ENCODE assay signal across 26 cellular contexts in genomic region chr3:110774496-110775265, GRCh38.
DNase-seq lines count a peak whose midpoint lies in the region; FAIRE-seq and TF ChIP-seq lines count a peak whose summit lies in the region.
"Had no signal": no experiment of that assay in that cellular context is flagged by ENCODE, and none has a peak within 500 bp of the region (broad histone marks: within the 10 kb centered on the region; RNA-seq: fewer than 3 reads in every experiment).

No MANE protein-coding gene starts in this region.

- no peaks in the 10 kb centered on the region for H4K20me1 ChIP-seq in endothelial cell of umbilical vein (replicated peaks; ENCODE audit: control insufficient read depth, extremely low read depth, insufficient read depth, low read length)

- TF ChIP-seq POLR2A in endothelial cell of umbilical vein (IDR thresholded peaks at IDR 0.05; ENCODE audit: low read depth, low read length): no peak
- no peak for TF ChIP-seq POLR2A in vagina (IDR thresholded peaks at IDR 0.05)

- H3K4me3 ChIP-seq in endothelial cell of umbilical vein (replicated peaks in 1 of 3; ENCODE audit: insufficient read depth in 1 of 3, low read depth in 1 of 3, low read length in 3 of 3) (no peak overlapping the region), vagina (no peak overlapping the region)
- H3K4me3 ChIP-seq: suprapubic skin had no signal

- DNase-seq in EL (peak; percentile 25), NCI-H526 treated with DMSO at 0.1 percent for 48 hours (lab: John Stamatoyannopoulos, UW) (peak; percentile 10), endothelial cell of umbilical vein (ENCODE audit: low read depth, low spot score) (peak; percentile 7), non-pigmented ciliary epithelial cell (ENCODE audit: low read depth) (peak; percentile 62), GM19239 (ENCODE audit: insufficient read length, low spot score) (no peak), vagina (ENCODE audit: extremely low spot score in 2 of 2) (no peak), RWPE1 (ENCODE audit: low spot score) (no peak), NCI-H2171 (lab: John Stamatoyannopoulos, UW) (no peak)
- DNase-seq: activated CD4-positive, alpha-beta T cell treated with anti-CD3 and anti-CD28 coated beads for 4 hours; activated CD8-positive, alpha-beta memory T cell treated with anti-CD3 and anti-CD28 coated beads for 24 hours; activated naive CD4-positive, alpha-beta T cell treated with Interleukin-2 at 50 U/mL for 16 hours; activated T-cell treated with anti-CD3 and anti-CD28 coated beads, Interleukin-2, amount 50 U/mL, for 48 hours; amniotic stem cell; left colon; NCI-H187; NCI-H774; retina; SK-N-SH; stimulated activated CD4-positive, alpha-beta T cell treated with anti-CD3 and anti-CD28 coated beads, Interleukin-12 subunit alpha, Interleukin-12 subunit beta, amount 100 ng/mL, for 4 hours; stimulated activated CD4-positive, alpha-beta T cell treated with anti-CD3 and anti-CD28 coated beads, Interleukin-4, amount 100 ng/mL, for 24 hours; stimulated activated naive B cell treated with anti-CD40 and anti-IgM and Interleukin-4, amounts not matched to agents 10 μg/mL and 1 μg/mL and 100 μg/mL, for 72 hours; T-helper 2 cell had no signal

- H3K9me1 ChIP-seq in endothelial cell of umbilical vein (replicated peaks; ENCODE audit: control insufficient read depth, extremely low read depth, insufficient read depth, low read length): no peaks in the 10 kb centered on the region

- H3K27ac ChIP-seq in endothelial cell of umbilical vein (ENCODE audit: insufficient read depth, low read depth, low read length): no peak overlapping the region
- H3K27ac ChIP-seq in vagina: no peak overlapping the region
- no peak overlapping the region for H3K27ac ChIP-seq in RWPE1
- H3K27ac ChIP-seq: C4-2B, suprapubic skin had no signal

- H3K79me2 ChIP-seq in endothelial cell of umbilical vein (ENCODE audit: control insufficient read depth, insufficient read depth, low read length): no peaks in the 10 kb centered on the region

- H3K36me3 ChIP-seq in endothelial cell of umbilical vein (ENCODE audit: control insufficient read depth in 2 of 2, extremely low read depth in 1 of 2, insufficient read depth in 2 of 2, low read length in 2 of 2) (no peaks in the 10 kb centered on the region), vagina (no peaks in the 10 kb centered on the region)
- H3K36me3 ChIP-seq: suprapubic skin had no signal

- dilution Hi-C loops in endothelial cell of umbilical vein (cut with MboI; ENCODE audit: extremely low pct_ligation_motif_present, low sequenced_read_pairs): no loop called here

- intact Hi-C loops in endothelial cell of umbilical vein (cut with micrococcal nuclease) (no loop called here), vagina (cut with DNase I) (no loop called here)

- no peaks in the 10 kb centered on the region for H3K9me3 ChIP-seq in endothelial cell of umbilical vein (replicated peaks; ENCODE audit: control insufficient read depth, insufficient read depth, low read length)
- no peaks in the 10 kb centered on the region for H3K9me3 ChIP-seq in vagina
- H3K9me3 ChIP-seq: SK-N-SH, suprapubic skin had no signal

- CTCF ChIA-PET in endothelial cell of umbilical vein (lab: Charles Lee) (no interaction called here), RWPE1 (lab: Yijun Ruan, JAX) (interaction anchor here (0.6 kb wide), 1 partner anchor 202 kb away, joined by 5 read pairs; no protein-coding TSS in a partner anchor)

- H3K27me3 ChIP-seq in endothelial cell of umbilical vein (ENCODE audit: control insufficient read depth in 2 of 2, insufficient read depth in 2 of 2, low read length in 2 of 2) (no peaks in the 10 kb centered on the region), vagina (no peaks in the 10 kb centered on the region)
- H3K27me3 ChIP-seq: suprapubic skin had no signal

- TF ChIP-seq CTCF in endothelial cell of umbilical vein (IDR thresholded peaks at IDR 0.05; ENCODE audit: extremely low read depth in 1 of 2, insufficient read depth in 1 of 2, low read depth in 1 of 2, low read length in 2 of 2) (no peak), vagina (IDR thresholded peaks at IDR 0.05) (no peak), RWPE1 (conservative IDR thresholded peaks at IDR 0.05; ENCODE audit: low read depth) (no peak)

- FAIRE-seq in endothelial cell of umbilical vein (lab: Jason Lieb, UNC) (no peak), GM19239 (lab: Jason Lieb, UNC) (no peak)
- FAIRE-seq: D721Med, H1 had no signal

- H3K9ac ChIP-seq in endothelial cell of umbilical vein (replicated peaks; ENCODE audit: extremely low read depth, insufficient read depth, low read length): no peak overlapping the region
- H3K9ac ChIP-seq: SK-N-SH had no signal

- POLR2A ChIA-PET in endothelial cell of umbilical vein (lab: Charles Lee) (no interaction called here), RWPE1 (lab: Yijun Ruan, JAX; ENCODE audit: low non-redundant PET) (no interaction called here)

- H2AFZ ChIP-seq in endothelial cell of umbilical vein (ENCODE audit: low read depth, low read length): no peak overlapping the region

- H3K4me1 ChIP-seq in endothelial cell of umbilical vein (ENCODE audit: control insufficient read depth, extremely low read depth, insufficient read depth, low read length): no peaks in the 10 kb centered on the region
- no peaks in the 10 kb centered on the region for H3K4me1 ChIP-seq in vagina
- H3K4me1 ChIP-seq: suprapubic skin had no signal

- no peak overlapping the region for H3K4me2 ChIP-seq in endothelial cell of umbilical vein (ENCODE audit: insufficient read depth, low read length)
- H3K4me2 ChIP-seq: SK-N-SH had no signal

- BruUV-seq in endothelial cell of umbilical vein (replicated peaks; lab: Mats Ljungman, UMichigan): no TSS peak

TF ChIP-seq in endothelial cell of umbilical vein, 7 proteins besides CTCF, POLR2A, EP300 and RAD21:
- no peak for TF ChIP-seq POLR2AphosphoS5 (IDR thresholded peaks at IDR 0.05; ENCODE audit: insufficient read depth, low read depth, low read length)
- TF ChIP-seq MYC (IDR thresholded peaks at IDR 0.05; ENCODE audit: low read depth, low read length): no peak
- TF ChIP-seq FOS (IDR thresholded peaks at IDR 0.05; ENCODE audit: borderline replicate concordance, insufficient read depth, low read length): no peak
- TF ChIP-seq MAX (IDR thresholded peaks at IDR 0.05; ENCODE audit: insufficient read depth, insufficient read length): no peak
- TF ChIP-seq GATA2 (IDR thresholded peaks at IDR 0.05; ENCODE audit: insufficient read depth, insufficient read length, low read depth, low read length): no peak
- no peak for TF ChIP-seq JUN (IDR thresholded peaks at IDR 0.05; ENCODE audit: borderline replicate concordance, insufficient read depth, insufficient read length, low read depth)
- TF ChIP-seq EZH2 (IDR thresholded peaks at IDR 0.05; ENCODE audit: borderline replicate concordance, low read depth, low read length, severe bottlenecking): no peak

Comparison
In these comparisons a context has a peak if more than half of its experiments do, and no peak if none do; other contexts are left out.
1. DNase-seq: peak in EL (single experiment), NCI-H526 treated with DMSO at 0.1 percent for 48 hours (single experiment), endothelial cell of umbilical vein (single experiment) and non-pigmented ciliary epithelial cell (single experiment); none in GM19239 (single experiment), vagina (0 of 2), RWPE1 (single experiment) and NCI-H2171 (single experiment).